Comparison of ENCODE assay signal across 10 cellular contexts in the genomic region with DNA sequence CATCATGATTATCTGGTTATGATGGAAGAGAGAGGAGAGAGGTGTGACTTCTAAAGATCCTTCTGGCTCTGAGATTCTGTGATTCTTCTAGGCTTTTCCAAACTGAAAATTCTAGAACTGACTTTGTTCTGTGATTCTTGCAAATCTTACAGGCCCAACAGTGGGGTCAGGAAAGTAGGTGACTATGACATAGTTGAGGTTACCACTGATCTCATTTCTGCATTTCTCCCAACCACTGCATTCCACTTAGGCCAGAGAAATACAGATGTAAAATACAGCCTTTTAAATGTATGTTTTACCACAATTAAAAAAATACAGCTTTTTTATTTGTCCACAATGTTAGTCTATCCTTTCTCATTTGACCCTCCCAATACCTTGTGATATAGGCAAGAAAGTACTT.
A peak's percentile ranks its signal among the peaks of the same experiment; 100 is the strongest.
DNase-seq lines count a peak whose midpoint lies in the region; ATAC-seq and TF ChIP-seq lines count a peak whose summit lies in the region.
"Had no signal": no experiment of that assay in that cellular context is flagged by ENCODE, and none has a peak within 500 bp of the region (broad histone marks: within the 10 kb centered on the region; RNA-seq: fewer than 3 reads in every experiment).

No MANE protein-coding gene starts in this region.

- ATAC-seq in stimulated activated effector memory CD8-positive, alpha-beta T cell treated with anti-CD3 and anti-CD28 coated beads, Interleukin-12 subunit alpha, Interleukin-12 subunit beta, amount 100 ng/mL, for 72 hours: peak; percentile 73
- ATAC-seq in HG03432 (IDR thresholded peaks at IDR 0.05; ENCODE audit: unreplicated experiment) (no peak), HG03045 (IDR thresholded peaks at IDR 0.05; ENCODE audit: unreplicated experiment) (no peak)

- H3K9me3 Mint-ChIP-seq in stimulated activated effector memory CD8-positive, alpha-beta T cell treated with anti-CD3 and anti-CD28 coated beads, Interleukin-12 subunit alpha, Interleukin-12 subunit beta, amount 100 ng/mL, for 72 hours: no peaks in the 10 kb centered on the region

- H3K4me1 Mint-ChIP-seq in stimulated activated effector memory CD8-positive, alpha-beta T cell treated with anti-CD3 and anti-CD28 coated beads, Interleukin-12 subunit alpha, Interleukin-12 subunit beta, amount 100 ng/mL, for 72 hours: peaks cover 78% of the 10 kb centered on the region

- no peaks in the 10 kb centered on the region for H3K36me3 ChIP-seq in SJCRH30

- H3K27me3 ChIP-seq in SJCRH30: no peaks in the 10 kb centered on the region
- H3K27me3 ChIP-seq: testis had no signal

- H3K27ac ChIP-seq in SJCRH30: no peak overlapping the region

- peaks cover 9% of the 10 kb centered on the region; the same call in 1 of the 2 replicates for H3K4me1 ChIP-seq in SJCRH30

- no peak for TF ChIP-seq CTCF in GM12865 (IDR thresholded peaks at IDR 0.05; ENCODE audit: insufficient read depth, low read depth, low read length, missing control alignments)

- peak; percentile 24 for DNase-seq in GM12865 (ENCODE audit: low read depth)
- DNase-seq in SJCRH30: peak; percentile 5 to 15
- DNase-seq in fibroblast of peridontal ligament (ENCODE audit: extremely low read depth): peak; percentile 95
- DNase-seq in stimulated activated effector memory CD8-positive, alpha-beta T cell treated with anti-CD3 and anti-CD28 coated beads, Interleukin-12 subunit alpha, Interleukin-12 subunit beta, amount 100 ng/mL, for 72 hours (ENCODE audit: low spot score in 2 of 2): no peak
- DNase-seq in DMS 273 (lab: John Stamatoyannopoulos, UW; ENCODE audit: unreplicated experiment): no peak
- DNase-seq: stimulated activated CD4-positive, alpha-beta T cell treated with anti-CD3 and anti-CD28 coated beads, Interleukin-15, amount 100 ng/mL, for 24 hours; T-helper 9 cell; testis had no signal

- no peak overlapping the region for H3K4me3 ChIP-seq in GM12865 (ENCODE audit: low read depth, low read length)
- H3K4me3 ChIP-seq in SJCRH30: no peak overlapping the region
- H3K4me3 ChIP-seq: testis had no signal

- H3K36me3 Mint-ChIP-seq in stimulated activated effector memory CD8-positive, alpha-beta T cell treated with anti-CD3 and anti-CD28 coated beads, Interleukin-12 subunit alpha, Interleukin-12 subunit beta, amount 100 ng/mL, for 72 hours: no peaks in the 10 kb centered on the region

- no peaks in the 10 kb centered on the region; the same call in 1 of the 2 replicates for H3K9me3 ChIP-seq in SJCRH30 (replicated peaks)
- H3K9me3 ChIP-seq: testis had no signal

- H3K27ac Mint-ChIP-seq in stimulated activated effector memory CD8-positive, alpha-beta T cell treated with anti-CD3 and anti-CD28 coated beads, Interleukin-12 subunit alpha, Interleukin-12 subunit beta, amount 100 ng/mL, for 72 hours: peak overlapping the region; percentile 41

- no peak overlapping the region for H3K4me3 Mint-ChIP-seq in stimulated activated effector memory CD8-positive, alpha-beta T cell treated with anti-CD3 and anti-CD28 coated beads, Interleukin-12 subunit alpha, Interleukin-12 subunit beta, amount 100 ng/mL, for 72 hours

Comparison
In these comparisons a context has a peak if more than half of its experiments do, and no peak if none do; other contexts are left out.
1. DNase-seq: peak in GM12865 (single experiment), SJCRH30 (2 of 2) and fibroblast of peridontal ligament (single experiment); none in stimulated activated effector memory CD8-positive, alpha-beta T cell treated with anti-CD3 and anti-CD28 coated beads, Interleukin-12 subunit alpha, Interleukin-12 subunit beta, amount 100 ng/mL, for 72 hours (0 of 2) and DMS 273 (single experiment).